Comparison of ENCODE assay signal across 1 cellular context in the genomic region with DNA sequence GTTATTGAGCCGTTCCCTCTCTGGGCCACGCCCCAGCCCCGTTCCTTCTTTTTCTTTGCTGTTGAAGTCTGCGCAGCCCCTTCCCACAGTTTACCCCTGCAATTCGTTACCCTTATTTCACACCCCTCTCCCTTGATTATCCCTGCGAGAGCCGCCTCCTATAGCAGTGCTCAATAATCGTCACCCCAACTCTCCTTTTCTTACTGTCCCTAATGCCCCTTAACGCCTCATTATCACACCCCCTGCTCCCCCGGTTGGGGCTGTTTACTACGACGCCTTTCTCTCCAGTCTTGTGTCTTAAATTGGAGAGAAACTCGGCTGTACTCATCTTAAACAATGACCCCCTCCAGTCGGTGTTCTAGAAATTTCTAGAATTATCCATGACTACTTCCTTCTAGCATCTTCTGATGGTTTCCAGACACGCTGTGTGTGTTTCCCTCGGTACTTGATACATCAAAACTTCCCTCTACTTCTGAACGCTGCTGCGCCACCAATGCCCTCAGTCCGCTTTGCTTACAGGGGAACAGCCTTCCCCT.
TF ChIP-seq lines count a peak whose summit lies in the region.

No MANE protein-coding gene starts in this region.

TF ChIP-seq in K562, 482 proteins besides CTCF, POLR2A, EP300 and RAD21 (continued from another document):
- TF ChIP-seq SAFB (IDR thresholded peaks at IDR 0.05; ENCODE audit: borderline replicate concordance, low read depth, low read length) (no peak), GABPB2 (CRISPR knock-in tag; conservative IDR thresholded peaks at IDR 0.05) (no peak), FOXJ2 (tag; IDR thresholded peaks at IDR 0.05) (peak; percentile 4; the same call in 1 of the 2 replicates), TRIM24 (IDR thresholded peaks at IDR 0.05) (no peak), SMARCE1 (IDR thresholded peaks at IDR 0.05) (0 out of 2 replicates have a peak, but pooled peaks have one; percentile 46), ELF2 (CRISPR knock-in tag; IDR thresholded peaks at IDR 0.05) (0 out of 2 replicates have a peak, but pooled peaks have one; percentile 27), ZNF316 (IDR thresholded peaks at IDR 0.05) (no peak), MED1 (CRISPR knock-in tag; IDR thresholded peaks at IDR 0.05; ENCODE audit: borderline replicate concordance) (no peak), TEAD1 (CRISPR knock-in tag; IDR thresholded peaks at IDR 0.05) (no peak)
- TF ChIP-seq, protein P1, sequence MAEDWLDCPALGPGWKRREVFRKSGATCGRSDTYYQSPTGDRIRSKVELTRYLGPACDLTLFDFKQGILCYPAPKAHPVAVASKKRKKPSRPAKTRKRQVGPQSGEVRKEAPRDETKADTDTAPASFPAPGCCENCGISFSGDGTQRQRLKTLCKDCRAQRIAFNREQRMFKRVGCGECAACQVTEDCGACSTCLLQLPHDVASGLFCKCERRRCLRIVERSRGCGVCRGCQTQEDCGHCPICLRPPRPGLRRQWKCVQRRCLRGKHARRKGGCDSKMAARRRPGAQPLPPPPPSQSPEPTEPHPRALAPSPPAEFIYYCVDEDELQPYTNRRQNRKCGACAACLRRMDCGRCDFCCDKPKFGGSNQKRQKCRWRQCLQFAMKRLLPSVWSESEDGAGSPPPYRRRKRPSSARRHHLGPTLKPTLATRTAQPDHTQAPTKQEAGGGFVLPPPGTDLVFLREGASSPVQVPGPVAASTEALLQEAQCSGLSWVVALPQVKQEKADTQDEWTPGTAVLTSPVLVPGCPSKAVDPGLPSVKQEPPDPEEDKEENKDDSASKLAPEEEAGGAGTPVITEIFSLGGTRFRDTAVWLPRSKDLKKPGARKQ (CRISPR knock-in tag; IDR thresholded peaks at IDR 0.05), result no peak
- TF ChIP-seq, protein P2, sequence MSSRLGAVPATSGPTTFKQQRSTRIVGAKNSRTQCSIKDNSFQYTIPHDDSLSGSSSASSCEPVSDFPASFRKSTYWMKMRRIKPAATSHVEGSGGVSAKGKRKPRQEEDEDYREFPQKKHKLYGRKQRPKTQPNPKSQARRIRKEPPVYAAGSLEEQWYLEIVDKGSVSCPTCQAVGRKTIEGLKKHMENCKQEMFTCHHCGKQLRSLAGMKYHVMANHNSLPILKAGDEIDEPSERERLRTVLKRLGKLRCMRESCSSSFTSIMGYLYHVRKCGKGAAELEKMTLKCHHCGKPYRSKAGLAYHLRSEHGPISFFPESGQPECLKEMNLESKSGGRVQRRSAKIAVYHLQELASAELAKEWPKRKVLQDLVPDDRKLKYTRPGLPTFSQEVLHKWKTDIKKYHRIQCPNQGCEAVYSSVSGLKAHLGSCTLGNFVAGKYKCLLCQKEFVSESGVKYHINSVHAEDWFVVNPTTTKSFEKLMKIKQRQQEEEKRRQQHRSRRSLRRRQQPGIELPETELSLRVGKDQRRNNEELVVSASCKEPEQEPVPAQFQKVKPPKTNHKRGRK (tag; IDR thresholded peaks at IDR 0.05), result no peak
- TF ChIP-seq, protein P3, sequence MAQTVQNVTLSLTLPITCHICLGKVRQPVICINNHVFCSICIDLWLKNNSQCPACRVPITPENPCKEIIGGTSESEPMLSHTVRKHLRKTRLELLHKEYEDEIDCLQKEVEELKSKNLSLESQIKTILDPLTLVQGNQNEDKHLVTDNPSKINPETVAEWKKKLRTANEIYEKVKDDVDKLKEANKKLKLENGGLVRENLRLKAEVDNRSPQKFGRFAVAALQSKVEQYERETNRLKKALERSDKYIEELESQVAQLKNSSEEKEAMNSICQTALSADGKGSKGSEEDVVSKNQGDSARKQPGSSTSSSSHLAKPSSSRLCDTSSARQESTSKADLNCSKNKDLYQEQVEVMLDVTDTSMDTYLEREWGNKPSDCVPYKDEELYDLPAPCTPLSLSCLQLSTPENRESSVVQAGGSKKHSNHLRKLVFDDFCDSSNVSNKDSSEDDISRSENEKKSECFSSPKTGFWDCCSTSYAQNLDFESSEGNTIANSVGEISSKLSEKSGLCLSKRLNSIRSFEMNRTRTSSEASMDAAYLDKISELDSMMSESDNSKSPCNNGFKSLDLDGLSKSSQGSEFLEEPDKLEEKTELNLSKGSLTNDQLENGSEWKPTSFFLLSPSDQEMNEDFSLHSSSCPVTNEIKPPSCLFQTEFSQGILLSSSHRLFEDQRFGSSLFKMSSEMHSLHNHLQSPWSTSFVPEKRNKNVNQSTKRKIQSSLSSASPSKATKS (CRISPR knock-in tag; IDR thresholded peaks at IDR 0.05), result no peak
- TF ChIP-seq, protein P4, sequence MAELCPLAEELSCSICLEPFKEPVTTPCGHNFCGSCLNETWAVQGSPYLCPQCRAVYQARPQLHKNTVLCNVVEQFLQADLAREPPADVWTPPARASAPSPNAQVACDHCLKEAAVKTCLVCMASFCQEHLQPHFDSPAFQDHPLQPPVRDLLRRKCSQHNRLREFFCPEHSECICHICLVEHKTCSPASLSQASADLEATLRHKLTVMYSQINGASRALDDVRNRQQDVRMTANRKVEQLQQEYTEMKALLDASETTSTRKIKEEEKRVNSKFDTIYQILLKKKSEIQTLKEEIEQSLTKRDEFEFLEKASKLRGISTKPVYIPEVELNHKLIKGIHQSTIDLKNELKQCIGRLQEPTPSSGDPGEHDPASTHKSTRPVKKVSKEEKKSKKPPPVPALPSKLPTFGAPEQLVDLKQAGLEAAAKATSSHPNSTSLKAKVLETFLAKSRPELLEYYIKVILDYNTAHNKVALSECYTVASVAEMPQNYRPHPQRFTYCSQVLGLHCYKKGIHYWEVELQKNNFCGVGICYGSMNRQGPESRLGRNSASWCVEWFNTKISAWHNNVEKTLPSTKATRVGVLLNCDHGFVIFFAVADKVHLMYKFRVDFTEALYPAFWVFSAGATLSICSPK (IDR thresholded peaks at IDR 0.05; ENCODE audit: borderline replicate concordance), result 0 out of 2 replicates have a peak, but pooled peaks have one; percentile 45
TF ChIP-seq in K562: peak in this region for 29.
